13 cellular contexts compared by ENCODE assay signal in the genomic region with DNA sequence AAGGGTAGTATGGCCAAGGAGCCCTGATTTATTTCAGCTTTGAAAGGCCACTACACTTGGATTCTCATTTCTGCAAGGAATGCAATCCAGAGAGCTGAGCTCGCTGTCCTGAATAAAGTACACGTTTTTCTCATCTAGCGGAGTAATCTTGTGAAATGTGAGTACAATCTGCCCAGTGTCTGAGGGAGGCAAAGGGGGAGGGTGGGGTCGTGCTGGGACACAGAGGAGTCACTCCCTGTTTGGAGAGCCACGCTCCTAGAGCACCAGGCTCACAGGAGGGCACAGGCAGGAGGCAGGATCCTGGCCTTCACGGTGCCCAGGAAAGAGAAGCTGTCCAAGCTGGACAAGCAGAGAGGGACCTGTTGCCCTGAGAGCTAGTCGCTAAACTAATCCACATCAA. TPM values are rescaled to one million over a fixed set of nuclear protein-coding genes. Genes with fewer than 3 reads are reported as not detected.
DNase-seq lines count a peak whose midpoint lies in the region; ATAC-seq and TF ChIP-seq lines count a peak whose summit lies in the region.
"Had no signal": no experiment of that assay in that cellular context is flagged by ENCODE, and none has a peak within 500 bp of the region (broad histone marks: within the 10 kb centered on the region; RNA-seq: fewer than 3 reads in every experiment).

No MANE protein-coding gene starts in this region.

- H3K27ac ChIP-seq in left lung (peak overlapping the region in 1 of 2 donors; percentile 5), substantia nigra (ENCODE audit: low read depth, low read length, poor library complexity, severe bottlenecking) (peak overlapping the region; percentile 66)

- ATAC-seq in left lung: peak; percentile 59

- H3K4me3 ChIP-seq in choroid plexus epithelial cell (ENCODE audit: low read depth, low read length) (no peak overlapping the region), left lung (no peak overlapping the region)

- intact Hi-C loops in left lung (cut with DNase I): no loop called here

- H3K4me1 ChIP-seq in left lung: peaks cover 4 to 11% of the 10 kb centered on the region in 2 donors

- H3K36me3 ChIP-seq in left lung: no peaks in the 10 kb centered on the region

- TF ChIP-seq CTCF in choroid plexus epithelial cell (conservative IDR thresholded peaks at IDR 0.05; ENCODE audit: low read depth, low read length) (no peak), left lung (IDR thresholded peaks at IDR 0.05) (no peak)

- H3K27me3 ChIP-seq in left lung: no peaks in the 10 kb centered on the region

- DNase-seq in M059J (ENCODE audit: low read depth): peak; percentile 21
- peak; percentile 28 for DNase-seq in choroid plexus epithelial cell (ENCODE audit: low read depth)
- no peak for DNase-seq in left lung
- DNase-seq in substantia nigra (lab: John Stamatoyannopoulos, UW): peak in 27 of 49 donors; percentile 6 to 61 (median 33)
- no peak for DNase-seq in activated CD4-positive, alpha-beta T cell treated with anti-CD3 and anti-CD28 coated beads for 1 hour
- DNase-seq in NCI-H187 (lab: John Stamatoyannopoulos, UW): no peak
- no peak for DNase-seq in COR-L47 (lab: John Stamatoyannopoulos, UW)
- DNase-seq in NCI-H2227 (lab: John Stamatoyannopoulos, UW; ENCODE audit: unreplicated experiment): no peak
- DNase-seq: activated effector memory CD4-positive, alpha-beta T cell treated with anti-CD3 and anti-CD28 coated beads, Interleukin-2, amount 50 U/mL, for 16 hours; NCI-H526; stimulated activated CD4-positive, alpha-beta T cell treated with anti-CD3 and anti-CD28 coated beads, Interleukin-2, amount 100 ng/mL, for 24 hours; T-helper 9 cell had no signal

- H3K9me3 ChIP-seq in left lung: no peaks in the 10 kb centered on the region

RNA-seq across cellular contexts. Expression of a gene that starts 51.0 kb away (rescaled TPM):
- total RNA-seq in M059J (2014; rRNA removed; shearing (Covaris generic)): not detected in 2 replicates
- total RNA-seq in left lung: not detected
- total RNA-seq: mesenteric fat pad had no signal

RNA-seq across cellular contexts. Expression of a gene that starts 56.5 kb away (rescaled TPM):
- total RNA-seq in M059J (2014; rRNA removed; shearing (Covaris generic)): 0.15 and 0.25 TPM in 2 replicates
- 10 to 100 TPM in 1 of 2 donors, 1 to 10 TPM in 1; 7.2 to 13.6 TPM for total RNA-seq in left lung

Comparison
In these comparisons a context has a peak if more than half of its experiments do, and no peak if none do; other contexts are left out.
1. DNase-seq: peak in M059J (single experiment), choroid plexus epithelial cell (single experiment) and substantia nigra (27 of 49); none in left lung (0 of 2), activated CD4-positive, alpha-beta T cell treated with anti-CD3 and anti-CD28 coated beads for 1 hour (single experiment), NCI-H187 (0 of 2), COR-L47 (single experiment) and NCI-H2227 (single experiment).